ENCODE assay signal across 20 cellular contexts in the genomic region with DNA sequence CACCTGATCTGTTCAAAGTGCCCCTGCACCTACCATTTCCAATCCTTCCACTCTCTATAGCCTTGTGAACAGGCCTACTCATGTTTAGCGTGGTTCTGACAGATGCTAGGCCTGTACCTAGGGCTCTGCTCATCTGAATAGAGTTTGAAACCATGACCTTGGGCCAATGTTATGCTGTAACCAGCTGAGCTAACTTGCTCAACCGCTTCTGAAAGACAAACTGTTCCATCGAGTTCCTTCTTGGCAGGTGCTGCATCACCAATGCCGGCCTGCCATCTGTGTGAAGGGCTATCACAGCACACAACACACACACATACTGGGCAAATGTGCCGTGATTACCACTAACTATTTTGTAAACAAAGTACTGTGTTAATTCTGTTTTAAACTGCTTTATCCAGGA.
DNase-seq lines count a peak whose midpoint lies in the region; ATAC-seq and TF ChIP-seq lines count a peak whose summit lies in the region.
"Had no signal": no experiment of that assay in that cellular context is flagged by ENCODE, and none has a peak within 500 bp of the region (broad histone marks: within the 10 kb centered on the region; RNA-seq: fewer than 3 reads in every experiment).

No MANE protein-coding gene starts in this region.

- H3K4me3 ChIP-seq in psoas muscle = no peak overlapping the region
- H3K4me3 ChIP-seq: lung had no signal

- TF ChIP-seq POLR2A in erythroblast (IDR thresholded peaks at IDR 0.05; ENCODE audit: low read length) = no peak

- H3K9me3 ChIP-seq in psoas muscle = no peaks in the 10 kb centered on the region
- H3K9me3 ChIP-seq: BE2C had no signal

- H3K27ac ChIP-seq in psoas muscle = peak overlapping the region; percentile 66

- DNase-seq in NCI-H2029 (lab: John Stamatoyannopoulos, UW) = peak; percentile 74
- DNase-seq in NCI-H510A treated with DMSO at 0.1 percent for 48 hours (lab: John Stamatoyannopoulos, UW) = peak; percentile 78
- DNase-seq in psoas muscle = peak; percentile 58 to 78
- no peak for DNase-seq in HEK293T (ENCODE audit: extremely low spot score)
- DNase-seq in GM20000 (ENCODE audit: low spot score) = no peak
- no peak for DNase-seq in erythroblast (lab: John Stamatoyannopoulos, UW)
- DNase-seq: activated CD4-positive, alpha-beta T cell treated with anti-CD3 and anti-CD28 coated beads for 48 hours; activated CD8-positive, alpha-beta memory T cell treated with anti-CD3 and anti-CD28 coated beads, Interleukin-2, amount 50 U/mL, for 4 hours; activated gamma-delta T cell treated with Interleukin-2 at 50 U/mL for 16 hours; BE2C; KG1; naive thymus-derived CD8-positive, alpha-beta T cell; NCI-H1092 treated with DMSO at 0.1 percent for 48 hours; stimulated activated naive CD4-positive, alpha-beta T cell; T1000; trophoblast cell had no signal

- 28 to 49% (median 34%) methylated on average over 5 of the region's 5 CpGs for WGBS in psoas muscle, 3 donors

- peak; percentile 89 for ATAC-seq in esophagus mucosa
- peak; percentile 82 to 91 (median 90) for ATAC-seq in psoas muscle
- ATAC-seq in HG02759 (IDR thresholded peaks at IDR 0.05; ENCODE audit: unreplicated experiment) = no peak
- ATAC-seq: HCT116; naive thymus-derived CD8-positive, alpha-beta T cell had no signal

- intact Hi-C loops in psoas muscle (cut with DNase I) = no loop called here

- TF ChIP-seq CTCF in psoas muscle (IDR thresholded peaks at IDR 0.05) (no peak), GM20000 (IDR thresholded peaks at IDR 0.05; ENCODE audit: extremely low read depth, missing control alignments) (no peak)

- POLR2A ChIA-PET in HEK293T (lab: Yijun Ruan, JAX) = no interaction called here

- H3K4me1 ChIP-seq in psoas muscle = peaks cover 44% of the 10 kb centered on the region
- H3K4me1 ChIP-seq: BE2C had no signal

- CTCF ChIA-PET in HEK293T (lab: Yijun Ruan, JAX) = interaction anchor here (0.7 kb wide), 1 partner anchor 718 kb away, joined by 5 read pairs; no protein-coding TSS in a partner anchor

- H3K27me3 ChIP-seq in psoas muscle (ENCODE audit: insufficient read depth in 3 of 3, low read length in 2 of 3) = no peaks in the 10 kb centered on the region
- H3K27me3 ChIP-seq: BE2C had no signal

- H3K36me3 ChIP-seq in psoas muscle (ENCODE audit: insufficient read depth in 1 of 2, low read depth in 1 of 2) = no peaks in the 10 kb centered on the region
- H3K36me3 ChIP-seq: BE2C had no signal

TF ChIP-seq in HEK293T, 16 proteins besides CTCF, POLR2A, EP300 and RAD21:
- no peak for TF ChIP-seq FOXK2 (IDR thresholded peaks at IDR 0.05)
- TF ChIP-seq NFRKB (IDR thresholded peaks at IDR 0.05) = no peak
- TF ChIP-seq FOXA1 (IDR thresholded peaks at IDR 0.05) = no peak
- TF ChIP-seq L3MBTL2 (conservative IDR thresholded peaks at IDR 0.05) = no peak
- TF ChIP-seq ZNF384 (IDR thresholded peaks at IDR 0.05) = no peak
- no peak for TF ChIP-seq HDGF (IDR thresholded peaks at IDR 0.05; ENCODE audit: borderline replicate concordance)
- no peak for TF ChIP-seq BHLHE40 (IDR thresholded peaks at IDR 0.05; ENCODE audit: borderline replicate concordance)
- no peak for TF ChIP-seq CTBP1 (IDR thresholded peaks at IDR 0.05; ENCODE audit: borderline replicate concordance)
- TF ChIP-seq ELF4 (IDR thresholded peaks at IDR 0.05) = no peak
- TF ChIP-seq SUZ12 (IDR thresholded peaks at IDR 0.05) = no peak
- no peak for TF ChIP-seq ARNT (IDR thresholded peaks at IDR 0.05)
- TF ChIP-seq, protein P1, sequence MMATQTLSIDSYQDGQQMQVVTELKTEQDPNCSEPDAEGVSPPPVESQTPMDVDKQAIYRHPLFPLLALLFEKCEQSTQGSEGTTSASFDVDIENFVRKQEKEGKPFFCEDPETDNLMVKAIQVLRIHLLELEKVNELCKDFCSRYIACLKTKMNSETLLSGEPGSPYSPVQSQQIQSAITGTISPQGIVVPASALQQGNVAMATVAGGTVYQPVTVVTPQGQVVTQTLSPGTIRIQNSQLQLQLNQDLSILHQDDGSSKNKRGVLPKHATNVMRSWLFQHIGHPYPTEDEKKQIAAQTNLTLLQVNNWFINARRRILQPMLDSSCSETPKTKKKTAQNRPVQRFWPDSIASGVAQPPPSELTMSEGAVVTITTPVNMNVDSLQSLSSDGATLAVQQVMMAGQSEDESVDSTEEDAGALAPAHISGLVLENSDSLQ (IDR thresholded peaks at IDR 0.05) = no peak
- no peak for TF ChIP-seq LEF1 (IDR thresholded peaks at IDR 0.05; ENCODE audit: borderline replicate concordance)
- no peak for TF ChIP-seq SP1 (IDR thresholded peaks at IDR 0.05)
- TF ChIP-seq TARDBP (IDR thresholded peaks at IDR 0.05) = no peak
- no peak for TF ChIP-seq FOXM1 (IDR thresholded peaks at IDR 0.05; ENCODE audit: borderline replicate concordance)
TF ChIP-seq in HEK293T: peak in this region for 0.

Comparison
In these comparisons a context has a peak if more than half of its experiments do, and no peak if none do; other contexts are left out.
1. DNase-seq: peak in NCI-H2029 (single experiment), NCI-H510A treated with DMSO at 0.1 percent for 48 hours (single experiment) and psoas muscle (2 of 2); none in HEK293T (single experiment), GM20000 (single experiment) and erythroblast (0 of 2).